40 cellular contexts compared by ENCODE assay signal in genomic region chr10:52770904-52771303, GRCh38. TPM values are rescaled to one million over a fixed set of nuclear protein-coding genes. Genes with fewer than 3 reads are reported as not detected.
"Had no signal": no experiment of that assay in that cellular context is flagged by ENCODE, and none has a peak within 500 bp of the region (broad histone marks: within the 10 kb centered on the region; RNA-seq: fewer than 3 reads in every experiment).

No MANE protein-coding gene starts in this region.

- H3K9me3 ChIP-seq: adrenal gland, gastrocnemius medialis, heart left ventricle had no signal

- H3K4me3 Mint-ChIP-seq: activated CD4-positive, alpha-beta memory T cell treated with anti-CD3 and anti-CD28 coated beads for 36 hours; activated CD4-positive, alpha-beta T cell treated with anti-CD3 and anti-CD28 coated beads for 36 hours; activated CD4-positive, alpha-beta T cell treated with anti-CD3 and anti-CD28 coated beads, Interleukin-2, amount 10 ng/mL, durations not matched to agents 24 days and 14 days; activated CD8-positive, alpha-beta memory T cell treated with anti-CD3 and anti-CD28 coated beads, Interleukin-2, amount 10 ng/mL, durations not matched to agents 7 days and 5 days; activated CD8-positive, alpha-beta T cell treated with anti-CD3 and anti-CD28 coated beads, Interleukin-2, amount 10 ng/mL, durations not matched to agents 7 days and 5 days; activated naive CD4-positive, alpha-beta T cell treated with anti-CD3 and anti-CD28 coated beads for 36 hours; activated naive CD4-positive, alpha-beta T cell treated with anti-CD3 and anti-CD28 coated beads, Interleukin-2, amount 50 U/mL, for 24 hours; activated naive CD8-positive, alpha-beta T cell treated with anti-CD3 and anti-CD28 coated beads for 36 hours; activated naive CD8-positive, alpha-beta T cell treated with anti-CD3 and anti-CD28 coated beads, Interleukin-2, amount 50 U/mL, for 24 hours; activated T-helper 1 cell treated with anti-CD3 and anti-CD28 coated beads, Interleukin-12 subunit alpha, Interleukin-12 subunit beta, Interleukin-2, Interleukin-4 antibody, amounts not matched to agents 30 ng/mL and 10 ng/mL and 1 ng/mL, durations not matched to agents 14 hours and 24 hours and 36 hours; central memory CD8-positive, alpha-beta T cell; dendritic cell treated with granulocyte-macrophage colony-stimulating factor and Interleukin-4, amounts not matched to agents 40 ng/mL and 50 ng/mL, for 4 days; endodermal cell; T-helper 17 cell; T-helper 2 cell treated with Interferon-gamma antibody and Interleukin-4, amounts not matched to agents 5 μg/mL and 100 μg/mL, for 36 hours had no signal

- H3K36me3 ChIP-seq: adrenal gland, brain microvascular endothelial cell, gastrocnemius medialis, heart left ventricle had no signal

- H3K27me3 Mint-ChIP-seq: activated CD4-positive, alpha-beta memory T cell treated with anti-CD3 and anti-CD28 coated beads for 36 hours; activated CD4-positive, alpha-beta T cell treated with anti-CD3 and anti-CD28 coated beads for 36 hours; activated CD4-positive, alpha-beta T cell treated with anti-CD3 and anti-CD28 coated beads, Interleukin-2, amount 10 ng/mL, durations not matched to agents 24 days and 14 days; activated CD8-positive, alpha-beta memory T cell treated with anti-CD3 and anti-CD28 coated beads, Interleukin-2, amount 10 ng/mL, durations not matched to agents 7 days and 5 days; activated naive CD4-positive, alpha-beta T cell treated with anti-CD3 and anti-CD28 coated beads, Interleukin-2, amount 50 U/mL, for 24 hours; activated naive CD8-positive, alpha-beta T cell treated with anti-CD3 and anti-CD28 coated beads for 36 hours; activated naive CD8-positive, alpha-beta T cell treated with anti-CD3 and anti-CD28 coated beads, Interleukin-2, amount 50 U/mL, for 24 hours; central memory CD8-positive, alpha-beta T cell; dendritic cell treated with granulocyte-macrophage colony-stimulating factor and Interleukin-4, amounts not matched to agents 40 ng/mL and 50 ng/mL, for 4 days; T-helper 17 cell had no signal

- DNase-seq: activated CD4-positive, alpha-beta memory T cell treated with anti-CD3 and anti-CD28 coated beads for 36 hours; activated CD4-positive, alpha-beta T cell treated with anti-CD3 and anti-CD28 coated beads for 36 hours; activated CD4-positive, alpha-beta T cell treated with anti-CD3 and anti-CD28 coated beads, Interleukin-2, amount 10 ng/mL, durations not matched to agents 24 days and 14 days; activated CD4-positive, CD25-positive, alpha-beta regulatory T cell; activated CD4-positive, CD25-positive, alpha-beta regulatory T cell treated with anti-CD3 and anti-CD28 coated beads, Interleukin-2, amount 50 U/mL, for 72 hours; activated CD8-positive, alpha-beta memory T cell treated with anti-CD3 and anti-CD28 coated beads, Interleukin-2, amount 10 ng/mL, durations not matched to agents 7 days and 5 days; activated CD8-positive, alpha-beta memory T cell treated with anti-CD3 and anti-CD28 coated beads, Interleukin-2, amount 50 U/mL, for 4 hours; activated CD8-positive, alpha-beta T cell treated with anti-CD3 and anti-CD28 coated beads, Interleukin-2, amount 10 ng/mL, durations not matched to agents 7 days and 5 days; activated effector memory CD4-positive, alpha-beta T cell treated with anti-CD3 and anti-CD28 coated beads, Interleukin-2, amount 50 U/mL, for 16 hours; activated naive CD4-positive, alpha-beta T cell treated with anti-CD3 and anti-CD28 coated beads for 36 hours; activated naive CD8-positive, alpha-beta T cell treated with anti-CD3 and anti-CD28 coated beads for 36 hours; activated naive CD8-positive, alpha-beta T cell treated with anti-CD3 and anti-CD28 coated beads, Interleukin-2, amount 50 U/mL, for 24 hours; activated T-cell treated with anti-CD3 and anti-CD28 coated beads, Interleukin-2, amount 50 U/mL, for 1 hour; activated T-cell treated with anti-CD3 and anti-CD28 coated beads, Interleukin-2, amount 50 U/mL, for 48 hours; adrenal gland; brain microvascular endothelial cell; dorsolateral prefrontal cortex; effector memory CD4-positive, alpha-beta T cell; endodermal cell; foreskin keratinocyte; gastrocnemius medialis; glutamatergic neuron; heart left ventricle; T-helper 1 cell; T-helper 17 cell; T1000 had no signal

- ATAC-seq: activated CD4-positive, alpha-beta T cell treated with anti-CD3 and anti-CD28 coated beads for 36 hours; activated CD8-positive, alpha-beta memory T cell treated with anti-CD3 and anti-CD28 coated beads, Interleukin-2, amount 10 ng/mL, durations not matched to agents 7 days and 5 days; activated CD8-positive, alpha-beta T cell treated with anti-CD3 and anti-CD28 coated beads, Interleukin-2, amount 10 ng/mL, durations not matched to agents 7 days and 5 days; activated naive CD8-positive, alpha-beta T cell treated with anti-CD3 and anti-CD28 coated beads, Interleukin-2, amount 50 U/mL, for 24 hours; esophagus mucosa; foreskin keratinocyte; gastrocnemius medialis; heart left ventricle; T-helper 17 cell had no signal

- H3K9me3 Mint-ChIP-seq: activated CD4-positive, alpha-beta memory T cell treated with anti-CD3 and anti-CD28 coated beads for 36 hours; activated CD4-positive, alpha-beta T cell treated with anti-CD3 and anti-CD28 coated beads, Interleukin-2, amount 10 ng/mL, durations not matched to agents 24 days and 14 days; activated naive CD4-positive, alpha-beta T cell treated with anti-CD3 and anti-CD28 coated beads for 36 hours; activated naive CD4-positive, alpha-beta T cell treated with anti-CD3 and anti-CD28 coated beads, Interleukin-2, amount 50 U/mL, for 24 hours; activated naive CD8-positive, alpha-beta T cell treated with anti-CD3 and anti-CD28 coated beads for 36 hours; activated naive CD8-positive, alpha-beta T cell treated with anti-CD3 and anti-CD28 coated beads, Interleukin-2, amount 50 U/mL, for 24 hours; activated T-helper 1 cell treated with anti-CD3 and anti-CD28 coated beads, Interleukin-12 subunit alpha, Interleukin-12 subunit beta, Interleukin-2, Interleukin-4 antibody, amounts not matched to agents 30 ng/mL and 10 ng/mL and 1 ng/mL, durations not matched to agents 14 hours and 24 hours and 36 hours; activated T-helper 2 cell treated with anti-CD3 and anti-CD28 coated beads, Interferon-gamma antibody, Interleukin-2, Interleukin-4, amounts not matched to agents 10 μg/mL and 5 μg/mL and 100 μg/mL, durations not matched to agents 14 hours and 24 hours and 36 hours; dendritic cell treated with granulocyte-macrophage colony-stimulating factor and Interleukin-4, amounts not matched to agents 40 ng/mL and 50 ng/mL, for 4 days; endodermal cell; T-helper 2 cell treated with Interferon-gamma antibody and Interleukin-4, amounts not matched to agents 5 μg/mL and 100 μg/mL, for 36 hours had no signal

- H3K4me1 Mint-ChIP-seq: activated CD4-positive, alpha-beta T cell treated with anti-CD3 and anti-CD28 coated beads for 36 hours; activated CD4-positive, alpha-beta T cell treated with anti-CD3 and anti-CD28 coated beads, Interleukin-2, amount 10 ng/mL, durations not matched to agents 24 days and 14 days; activated CD8-positive, alpha-beta memory T cell treated with anti-CD3 and anti-CD28 coated beads, Interleukin-2, amount 10 ng/mL, durations not matched to agents 7 days and 5 days; activated naive CD4-positive, alpha-beta T cell treated with anti-CD3 and anti-CD28 coated beads, Interleukin-2, amount 50 U/mL, for 24 hours; activated naive CD8-positive, alpha-beta T cell treated with anti-CD3 and anti-CD28 coated beads for 36 hours; activated naive CD8-positive, alpha-beta T cell treated with anti-CD3 and anti-CD28 coated beads, Interleukin-2, amount 50 U/mL, for 24 hours; central memory CD8-positive, alpha-beta T cell; endodermal cell; T-helper 17 cell had no signal

- H3K4me3 ChIP-seq: adrenal gland, coronary artery, dorsolateral prefrontal cortex, gastrocnemius medialis, heart left ventricle had no signal

- FAIRE-seq: astrocyte, bronchial epithelial cell had no signal

- H3K27me3 ChIP-seq: adrenal gland, brain microvascular endothelial cell, dorsolateral prefrontal cortex, foreskin keratinocyte, gastrocnemius medialis, heart left ventricle had no signal

- H3K27ac ChIP-seq: adrenal gland, brain microvascular endothelial cell, coronary artery, dorsolateral prefrontal cortex, foreskin keratinocyte, gastrocnemius medialis, heart left ventricle had no signal

- H3K36me3 Mint-ChIP-seq: activated CD4-positive, alpha-beta memory T cell treated with anti-CD3 and anti-CD28 coated beads for 36 hours; activated CD8-positive, alpha-beta memory T cell treated with anti-CD3 and anti-CD28 coated beads, Interleukin-2, amount 10 ng/mL, durations not matched to agents 7 days and 5 days; activated naive CD4-positive, alpha-beta T cell treated with anti-CD3 and anti-CD28 coated beads, Interleukin-2, amount 50 U/mL, for 24 hours; activated naive CD8-positive, alpha-beta T cell treated with anti-CD3 and anti-CD28 coated beads for 36 hours had no signal

- H3K4me1 ChIP-seq: adrenal gland, foreskin keratinocyte, gastrocnemius medialis, heart left ventricle had no signal

- H3K27ac Mint-ChIP-seq: activated CD4-positive, alpha-beta memory T cell treated with anti-CD3 and anti-CD28 coated beads for 36 hours; activated CD4-positive, alpha-beta T cell treated with anti-CD3 and anti-CD28 coated beads for 36 hours; activated CD4-positive, alpha-beta T cell treated with anti-CD3 and anti-CD28 coated beads, Interleukin-2, amount 10 ng/mL, durations not matched to agents 24 days and 14 days; activated CD8-positive, alpha-beta memory T cell treated with anti-CD3 and anti-CD28 coated beads, Interleukin-2, amount 10 ng/mL, durations not matched to agents 7 days and 5 days; activated CD8-positive, alpha-beta T cell treated with anti-CD3 and anti-CD28 coated beads, Interleukin-2, amount 10 ng/mL, durations not matched to agents 7 days and 5 days; activated naive CD4-positive, alpha-beta T cell treated with anti-CD3 and anti-CD28 coated beads for 36 hours; activated naive CD4-positive, alpha-beta T cell treated with anti-CD3 and anti-CD28 coated beads, Interleukin-2, amount 50 U/mL, for 24 hours; activated naive CD8-positive, alpha-beta T cell treated with anti-CD3 and anti-CD28 coated beads for 36 hours; activated naive CD8-positive, alpha-beta T cell treated with anti-CD3 and anti-CD28 coated beads, Interleukin-2, amount 50 U/mL, for 24 hours; activated T-helper 1 cell treated with anti-CD3 and anti-CD28 coated beads, Interleukin-12 subunit alpha, Interleukin-12 subunit beta, Interleukin-2, Interleukin-4 antibody, amounts not matched to agents 30 ng/mL and 10 ng/mL and 1 ng/mL, durations not matched to agents 14 hours and 24 hours and 36 hours; activated T-helper 2 cell treated with anti-CD3 and anti-CD28 coated beads, Interferon-gamma antibody, Interleukin-2, Interleukin-4, amounts not matched to agents 10 μg/mL and 5 μg/mL and 100 μg/mL, durations not matched to agents 14 hours and 24 hours and 36 hours; dendritic cell treated with granulocyte-macrophage colony-stimulating factor and Interleukin-4, amounts not matched to agents 40 ng/mL and 50 ng/mL, for 4 days; endodermal cell; T-helper 17 cell; T-helper 2 cell treated with Interferon-gamma antibody and Interleukin-4, amounts not matched to agents 5 μg/mL and 100 μg/mL, for 36 hours had no signal

RNA-seq across cellular contexts. Expression of gene MBL2, which starts 1.7 kb away (rescaled TPM):
- total RNA-seq: activated CD4-positive, alpha-beta memory T cell treated with anti-CD3 and anti-CD28 coated beads for 36 hours; activated CD4-positive, alpha-beta T cell treated with anti-CD3 and anti-CD28 coated beads for 36 hours; activated CD4-positive, alpha-beta T cell treated with anti-CD3 and anti-CD28 coated beads, Interleukin-2, amount 10 ng/mL, durations not matched to agents 24 days and 14 days; activated CD8-positive, alpha-beta memory T cell treated with anti-CD3 and anti-CD28 coated beads for 36 hours; activated CD8-positive, alpha-beta memory T cell treated with anti-CD3 and anti-CD28 coated beads, Interleukin-2, amount 10 ng/mL, durations not matched to agents 7 days and 5 days; activated CD8-positive, alpha-beta T cell treated with anti-CD3 and anti-CD28 coated beads, Interleukin-2, amount 10 ng/mL, durations not matched to agents 7 days and 5 days; activated naive CD4-positive, alpha-beta T cell treated with anti-CD3 and anti-CD28 coated beads for 36 hours; activated naive CD8-positive, alpha-beta T cell treated with anti-CD3 and anti-CD28 coated beads for 36 hours; activated T-helper 1 cell treated with anti-CD3 and anti-CD28 coated beads, Interleukin-12 subunit alpha, Interleukin-12 subunit beta, Interleukin-2, Interleukin-4 antibody, amounts not matched to agents 30 ng/mL and 10 ng/mL and 1 ng/mL, durations not matched to agents 14 hours and 24 hours and 36 hours; activated T-helper 2 cell treated with anti-CD3 and anti-CD28 coated beads, Interferon-gamma antibody, Interleukin-2, Interleukin-4, amounts not matched to agents 10 μg/mL and 5 μg/mL and 100 μg/mL, durations not matched to agents 14 hours and 24 hours and 36 hours; astrocyte; bronchial epithelial cell; cardiac septum; cerebellum; dorsolateral prefrontal cortex; endodermal cell; epithelial cell of proximal tubule; esophagus mucosa; foreskin keratinocyte; heart left ventricle; T-helper 17 cell had no signal
- polyA plus RNA-seq: foreskin keratinocyte, heart left ventricle had no signal
